In the genomic region with DNA sequence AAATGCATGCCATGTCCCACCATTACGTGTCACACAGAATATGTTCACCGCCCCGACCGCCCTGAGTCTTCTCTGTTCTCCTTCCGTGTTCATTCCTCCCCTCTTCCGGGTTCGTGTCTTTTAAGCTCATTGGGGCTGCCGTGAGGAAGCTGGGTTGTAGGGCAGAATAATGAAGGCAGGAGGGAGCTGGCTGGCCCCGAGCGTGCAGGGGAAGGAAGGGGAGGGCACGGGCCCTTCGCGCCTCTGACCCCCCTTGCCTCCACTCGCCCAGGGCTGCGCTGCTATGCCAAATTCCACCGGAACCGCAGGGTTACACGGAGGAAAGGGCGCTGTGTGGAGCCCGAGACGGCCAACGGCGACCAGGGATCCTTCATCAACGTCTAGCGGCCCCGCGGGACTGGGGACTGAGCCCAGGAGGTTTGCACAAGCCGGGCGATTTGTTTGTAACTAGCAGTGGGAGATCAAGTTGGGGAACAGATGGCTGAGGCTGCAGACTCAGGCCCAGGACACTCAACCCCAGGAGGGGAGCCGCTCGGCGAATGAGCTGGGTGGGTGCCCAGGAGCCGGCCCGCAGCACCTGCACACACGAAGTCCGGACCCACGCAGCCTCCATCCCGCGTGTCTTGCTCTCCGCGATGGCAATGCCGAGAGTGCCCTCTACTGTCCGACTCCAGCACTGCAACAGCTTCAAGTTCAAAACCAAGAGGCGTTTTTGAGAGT, we compare ENCODE assay signal across 1 cellular context.
TF ChIP-seq lines count a peak whose summit lies in the region.

No MANE protein-coding gene starts in this region.

TF ChIP-seq in K562, 482 proteins besides CTCF, POLR2A, EP300 and RAD21 (continued from another document and continues in another):
- TF ChIP-seq, protein P1, sequence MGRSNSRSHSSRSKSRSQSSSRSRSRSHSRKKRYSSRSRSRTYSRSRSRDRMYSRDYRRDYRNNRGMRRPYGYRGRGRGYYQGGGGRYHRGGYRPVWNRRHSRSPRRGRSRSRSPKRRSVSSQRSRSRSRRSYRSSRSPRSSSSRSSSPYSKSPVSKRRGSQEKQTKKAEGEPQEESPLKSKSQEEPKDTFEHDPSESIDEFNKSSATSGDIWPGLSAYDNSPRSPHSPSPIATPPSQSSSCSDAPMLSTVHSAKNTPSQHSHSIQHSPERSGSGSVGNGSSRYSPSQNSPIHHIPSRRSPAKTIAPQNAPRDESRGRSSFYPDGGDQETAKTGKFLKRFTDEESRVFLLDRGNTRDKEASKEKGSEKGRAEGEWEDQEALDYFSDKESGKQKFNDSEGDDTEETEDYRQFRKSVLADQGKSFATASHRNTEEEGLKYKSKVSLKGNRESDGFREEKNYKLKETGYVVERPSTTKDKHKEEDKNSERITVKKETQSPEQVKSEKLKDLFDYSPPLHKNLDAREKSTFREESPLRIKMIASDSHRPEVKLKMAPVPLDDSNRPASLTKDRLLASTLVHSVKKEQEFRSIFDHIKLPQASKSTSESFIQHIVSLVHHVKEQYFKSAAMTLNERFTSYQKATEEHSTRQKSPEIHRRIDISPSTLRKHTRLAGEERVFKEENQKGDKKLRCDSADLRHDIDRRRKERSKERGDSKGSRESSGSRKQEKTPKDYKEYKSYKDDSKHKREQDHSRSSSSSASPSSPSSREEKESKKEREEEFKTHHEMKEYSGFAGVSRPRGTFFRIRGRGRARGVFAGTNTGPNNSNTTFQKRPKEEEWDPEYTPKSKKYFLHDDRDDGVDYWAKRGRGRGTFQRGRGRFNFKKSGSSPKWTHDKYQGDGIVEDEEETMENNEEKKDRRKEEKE (IDR thresholded peaks at IDR 0.05; ENCODE audit: borderline replicate concordance in 1 of 2, control insufficient read depth in 1 of 2, low read depth in 2 of 2, low read length in 1 of 2) = no peak
- TF ChIP-seq ZNF431 (CRISPR knock-in tag; IDR thresholded peaks at IDR 0.05) (no peak; the same call in 1 of the 2 replicates), LCOR (CRISPR knock-in tag; IDR thresholded peaks at IDR 0.05) (peak; percentile 82), SMAD3 (CRISPR knock-in tag; conservative IDR thresholded peaks at IDR 0.05) (no peak), XRCC5 (IDR thresholded peaks at IDR 0.05; ENCODE audit: low read depth, low read length) (0 out of 2 replicates have a peak, but pooled peaks have one; percentile 55), NUFIP1 (IDR thresholded peaks at IDR 0.05; ENCODE audit: partially characterized antibody) (peak; percentile 42), TOE1 (IDR thresholded peaks at IDR 0.05; ENCODE audit: borderline replicate concordance) (no peak), TOE1 (CRISPR knock-in tag; IDR thresholded peaks at IDR 0.05; ENCODE audit: borderline replicate concordance, low read depth) (peak; percentile 54; the same call in 1 of the 2 replicates), SMC3 (conservative IDR thresholded peaks at IDR 0.05; ENCODE audit: insufficient read depth, low read depth, low read length) (peak; percentile 95), EGR1 (conservative IDR thresholded peaks at IDR 0.05) (peak; percentile 16; the same call in 1 of the 2 replicates), NCOA6 (IDR thresholded peaks at IDR 0.05) (no peak), NBN (IDR thresholded peaks at IDR 0.05; ENCODE audit: low read depth) (peak; percentile 63; the same call in 1 of the 2 replicates), ZNF76 (CRISPR knock-in tag; IDR thresholded peaks at IDR 0.05; ENCODE audit: borderline replicate concordance) (no peak), ZKSCAN1 (IDR thresholded peaks at IDR 0.05; ENCODE audit: low read depth, low read length) (no peak), ZNF12 (CRISPR knock-in tag; IDR thresholded peaks at IDR 0.05) (no peak), ZNF224 (CRISPR knock-in tag; IDR thresholded peaks at IDR 0.05) (0 out of 2 replicates have a peak, but pooled peaks have one; percentile 26), CEBPG (CRISPR knock-in tag; IDR thresholded peaks at IDR 0.05) (no peak), CEBPG (tag; conservative IDR thresholded peaks at IDR 0.05 in 1 of 2, IDR thresholded peaks at IDR 0.05 in 1 of 2) (no peak), BHLHE40 (IDR thresholded peaks at IDR 0.05; ENCODE audit: low read length) (peak; percentile 53), FOXA3 (CRISPR knock-in tag; conservative IDR thresholded peaks at IDR 0.05 in 1 of 2, IDR thresholded peaks at IDR 0.05 in 1 of 2) (0 out of 4 replicates have a peak, but pooled peaks of 1 of the 2 experiments have one; percentile 13)
- TF ChIP-seq, protein P2, sequence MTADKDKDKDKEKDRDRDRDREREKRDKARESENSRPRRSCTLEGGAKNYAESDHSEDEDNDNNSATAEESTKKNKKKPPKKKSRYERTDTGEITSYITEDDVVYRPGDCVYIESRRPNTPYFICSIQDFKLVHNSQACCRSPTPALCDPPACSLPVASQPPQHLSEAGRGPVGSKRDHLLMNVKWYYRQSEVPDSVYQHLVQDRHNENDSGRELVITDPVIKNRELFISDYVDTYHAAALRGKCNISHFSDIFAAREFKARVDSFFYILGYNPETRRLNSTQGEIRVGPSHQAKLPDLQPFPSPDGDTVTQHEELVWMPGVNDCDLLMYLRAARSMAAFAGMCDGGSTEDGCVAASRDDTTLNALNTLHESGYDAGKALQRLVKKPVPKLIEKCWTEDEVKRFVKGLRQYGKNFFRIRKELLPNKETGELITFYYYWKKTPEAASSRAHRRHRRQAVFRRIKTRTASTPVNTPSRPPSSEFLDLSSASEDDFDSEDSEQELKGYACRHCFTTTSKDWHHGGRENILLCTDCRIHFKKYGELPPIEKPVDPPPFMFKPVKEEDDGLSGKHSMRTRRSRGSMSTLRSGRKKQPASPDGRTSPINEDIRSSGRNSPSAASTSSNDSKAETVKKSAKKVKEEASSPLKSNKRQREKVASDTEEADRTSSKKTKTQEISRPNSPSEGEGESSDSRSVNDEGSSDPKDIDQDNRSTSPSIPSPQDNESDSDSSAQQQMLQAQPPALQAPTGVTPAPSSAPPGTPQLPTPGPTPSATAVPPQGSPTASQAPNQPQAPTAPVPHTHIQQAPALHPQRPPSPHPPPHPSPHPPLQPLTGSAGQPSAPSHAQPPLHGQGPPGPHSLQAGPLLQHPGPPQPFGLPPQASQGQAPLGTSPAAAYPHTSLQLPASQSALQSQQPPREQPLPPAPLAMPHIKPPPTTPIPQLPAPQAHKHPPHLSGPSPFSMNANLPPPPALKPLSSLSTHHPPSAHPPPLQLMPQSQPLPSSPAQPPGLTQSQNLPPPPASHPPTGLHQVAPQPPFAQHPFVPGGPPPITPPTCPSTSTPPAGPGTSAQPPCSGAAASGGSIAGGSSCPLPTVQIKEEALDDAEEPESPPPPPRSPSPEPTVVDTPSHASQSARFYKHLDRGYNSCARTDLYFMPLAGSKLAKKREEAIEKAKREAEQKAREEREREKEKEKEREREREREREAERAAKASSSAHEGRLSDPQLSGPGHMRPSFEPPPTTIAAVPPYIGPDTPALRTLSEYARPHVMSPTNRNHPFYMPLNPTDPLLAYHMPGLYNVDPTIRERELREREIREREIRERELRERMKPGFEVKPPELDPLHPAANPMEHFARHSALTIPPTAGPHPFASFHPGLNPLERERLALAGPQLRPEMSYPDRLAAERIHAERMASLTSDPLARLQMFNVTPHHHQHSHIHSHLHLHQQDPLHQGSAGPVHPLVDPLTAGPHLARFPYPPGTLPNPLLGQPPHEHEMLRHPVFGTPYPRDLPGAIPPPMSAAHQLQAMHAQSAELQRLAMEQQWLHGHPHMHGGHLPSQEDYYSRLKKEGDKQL (CRISPR knock-in tag; IDR thresholded peaks at IDR 0.05; ENCODE audit: borderline replicate concordance) = 0 out of 2 replicates have a peak, but pooled peaks have one; percentile 88
- TF ChIP-seq, protein P3, sequence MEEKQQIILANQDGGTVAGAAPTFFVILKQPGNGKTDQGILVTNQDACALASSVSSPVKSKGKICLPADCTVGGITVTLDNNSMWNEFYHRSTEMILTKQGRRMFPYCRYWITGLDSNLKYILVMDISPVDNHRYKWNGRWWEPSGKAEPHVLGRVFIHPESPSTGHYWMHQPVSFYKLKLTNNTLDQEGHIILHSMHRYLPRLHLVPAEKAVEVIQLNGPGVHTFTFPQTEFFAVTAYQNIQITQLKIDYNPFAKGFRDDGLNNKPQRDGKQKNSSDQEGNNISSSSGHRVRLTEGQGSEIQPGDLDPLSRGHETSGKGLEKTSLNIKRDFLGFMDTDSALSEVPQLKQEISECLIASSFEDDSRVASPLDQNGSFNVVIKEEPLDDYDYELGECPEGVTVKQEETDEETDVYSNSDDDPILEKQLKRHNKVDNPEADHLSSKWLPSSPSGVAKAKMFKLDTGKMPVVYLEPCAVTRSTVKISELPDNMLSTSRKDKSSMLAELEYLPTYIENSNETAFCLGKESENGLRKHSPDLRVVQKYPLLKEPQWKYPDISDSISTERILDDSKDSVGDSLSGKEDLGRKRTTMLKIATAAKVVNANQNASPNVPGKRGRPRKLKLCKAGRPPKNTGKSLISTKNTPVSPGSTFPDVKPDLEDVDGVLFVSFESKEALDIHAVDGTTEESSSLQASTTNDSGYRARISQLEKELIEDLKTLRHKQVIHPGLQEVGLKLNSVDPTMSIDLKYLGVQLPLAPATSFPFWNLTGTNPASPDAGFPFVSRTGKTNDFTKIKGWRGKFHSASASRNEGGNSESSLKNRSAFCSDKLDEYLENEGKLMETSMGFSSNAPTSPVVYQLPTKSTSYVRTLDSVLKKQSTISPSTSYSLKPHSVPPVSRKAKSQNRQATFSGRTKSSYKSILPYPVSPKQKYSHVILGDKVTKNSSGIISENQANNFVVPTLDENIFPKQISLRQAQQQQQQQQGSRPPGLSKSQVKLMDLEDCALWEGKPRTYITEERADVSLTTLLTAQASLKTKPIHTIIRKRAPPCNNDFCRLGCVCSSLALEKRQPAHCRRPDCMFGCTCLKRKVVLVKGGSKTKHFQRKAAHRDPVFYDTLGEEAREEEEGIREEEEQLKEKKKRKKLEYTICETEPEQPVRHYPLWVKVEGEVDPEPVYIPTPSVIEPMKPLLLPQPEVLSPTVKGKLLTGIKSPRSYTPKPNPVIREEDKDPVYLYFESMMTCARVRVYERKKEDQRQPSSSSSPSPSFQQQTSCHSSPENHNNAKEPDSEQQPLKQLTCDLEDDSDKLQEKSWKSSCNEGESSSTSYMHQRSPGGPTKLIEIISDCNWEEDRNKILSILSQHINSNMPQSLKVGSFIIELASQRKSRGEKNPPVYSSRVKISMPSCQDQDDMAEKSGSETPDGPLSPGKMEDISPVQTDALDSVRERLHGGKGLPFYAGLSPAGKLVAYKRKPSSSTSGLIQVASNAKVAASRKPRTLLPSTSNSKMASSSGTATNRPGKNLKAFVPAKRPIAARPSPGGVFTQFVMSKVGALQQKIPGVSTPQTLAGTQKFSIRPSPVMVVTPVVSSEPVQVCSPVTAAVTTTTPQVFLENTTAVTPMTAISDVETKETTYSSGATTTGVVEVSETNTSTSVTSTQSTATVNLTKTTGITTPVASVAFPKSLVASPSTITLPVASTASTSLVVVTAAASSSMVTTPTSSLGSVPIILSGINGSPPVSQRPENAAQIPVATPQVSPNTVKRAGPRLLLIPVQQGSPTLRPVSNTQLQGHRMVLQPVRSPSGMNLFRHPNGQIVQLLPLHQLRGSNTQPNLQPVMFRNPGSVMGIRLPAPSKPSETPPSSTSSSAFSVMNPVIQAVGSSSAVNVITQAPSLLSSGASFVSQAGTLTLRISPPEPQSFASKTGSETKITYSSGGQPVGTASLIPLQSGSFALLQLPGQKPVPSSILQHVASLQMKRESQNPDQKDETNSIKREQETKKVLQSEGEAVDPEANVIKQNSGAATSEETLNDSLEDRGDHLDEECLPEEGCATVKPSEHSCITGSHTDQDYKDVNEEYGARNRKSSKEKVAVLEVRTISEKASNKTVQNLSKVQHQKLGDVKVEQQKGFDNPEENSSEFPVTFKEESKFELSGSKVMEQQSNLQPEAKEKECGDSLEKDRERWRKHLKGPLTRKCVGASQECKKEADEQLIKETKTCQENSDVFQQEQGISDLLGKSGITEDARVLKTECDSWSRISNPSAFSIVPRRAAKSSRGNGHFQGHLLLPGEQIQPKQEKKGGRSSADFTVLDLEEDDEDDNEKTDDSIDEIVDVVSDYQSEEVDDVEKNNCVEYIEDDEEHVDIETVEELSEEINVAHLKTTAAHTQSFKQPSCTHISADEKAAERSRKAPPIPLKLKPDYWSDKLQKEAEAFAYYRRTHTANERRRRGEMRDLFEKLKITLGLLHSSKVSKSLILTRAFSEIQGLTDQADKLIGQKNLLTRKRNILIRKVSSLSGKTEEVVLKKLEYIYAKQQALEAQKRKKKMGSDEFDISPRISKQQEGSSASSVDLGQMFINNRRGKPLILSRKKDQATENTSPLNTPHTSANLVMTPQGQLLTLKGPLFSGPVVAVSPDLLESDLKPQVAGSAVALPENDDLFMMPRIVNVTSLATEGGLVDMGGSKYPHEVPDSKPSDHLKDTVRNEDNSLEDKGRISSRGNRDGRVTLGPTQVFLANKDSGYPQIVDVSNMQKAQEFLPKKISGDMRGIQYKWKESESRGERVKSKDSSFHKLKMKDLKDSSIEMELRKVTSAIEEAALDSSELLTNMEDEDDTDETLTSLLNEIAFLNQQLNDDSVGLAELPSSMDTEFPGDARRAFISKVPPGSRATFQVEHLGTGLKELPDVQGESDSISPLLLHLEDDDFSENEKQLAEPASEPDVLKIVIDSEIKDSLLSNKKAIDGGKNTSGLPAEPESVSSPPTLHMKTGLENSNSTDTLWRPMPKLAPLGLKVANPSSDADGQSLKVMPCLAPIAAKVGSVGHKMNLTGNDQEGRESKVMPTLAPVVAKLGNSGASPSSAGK (IDR thresholded peaks at IDR 0.05) = peak; percentile 94
- TF ChIP-seq, protein P4, sequence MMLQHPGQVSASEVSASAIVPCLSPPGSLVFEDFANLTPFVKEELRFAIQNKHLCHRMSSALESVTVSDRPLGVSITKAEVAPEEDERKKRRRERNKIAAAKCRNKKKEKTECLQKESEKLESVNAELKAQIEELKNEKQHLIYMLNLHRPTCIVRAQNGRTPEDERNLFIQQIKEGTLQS (IDR thresholded peaks at IDR 0.05) = no peak
- TF ChIP-seq, protein P4 (CRISPR knock-in tag; conservative IDR thresholded peaks at IDR 0.05) = no peak
- TF ChIP-seq, protein P5, sequence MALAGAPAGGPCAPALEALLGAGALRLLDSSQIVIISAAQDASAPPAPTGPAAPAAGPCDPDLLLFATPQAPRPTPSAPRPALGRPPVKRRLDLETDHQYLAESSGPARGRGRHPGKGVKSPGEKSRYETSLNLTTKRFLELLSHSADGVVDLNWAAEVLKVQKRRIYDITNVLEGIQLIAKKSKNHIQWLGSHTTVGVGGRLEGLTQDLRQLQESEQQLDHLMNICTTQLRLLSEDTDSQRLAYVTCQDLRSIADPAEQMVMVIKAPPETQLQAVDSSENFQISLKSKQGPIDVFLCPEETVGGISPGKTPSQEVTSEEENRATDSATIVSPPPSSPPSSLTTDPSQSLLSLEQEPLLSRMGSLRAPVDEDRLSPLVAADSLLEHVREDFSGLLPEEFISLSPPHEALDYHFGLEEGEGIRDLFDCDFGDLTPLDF (CRISPR knock-in tag; IDR thresholded peaks at IDR 0.05) = 0 out of 2 replicates have a peak, but pooled peaks have one; percentile 39
- TF ChIP-seq, protein P6, sequence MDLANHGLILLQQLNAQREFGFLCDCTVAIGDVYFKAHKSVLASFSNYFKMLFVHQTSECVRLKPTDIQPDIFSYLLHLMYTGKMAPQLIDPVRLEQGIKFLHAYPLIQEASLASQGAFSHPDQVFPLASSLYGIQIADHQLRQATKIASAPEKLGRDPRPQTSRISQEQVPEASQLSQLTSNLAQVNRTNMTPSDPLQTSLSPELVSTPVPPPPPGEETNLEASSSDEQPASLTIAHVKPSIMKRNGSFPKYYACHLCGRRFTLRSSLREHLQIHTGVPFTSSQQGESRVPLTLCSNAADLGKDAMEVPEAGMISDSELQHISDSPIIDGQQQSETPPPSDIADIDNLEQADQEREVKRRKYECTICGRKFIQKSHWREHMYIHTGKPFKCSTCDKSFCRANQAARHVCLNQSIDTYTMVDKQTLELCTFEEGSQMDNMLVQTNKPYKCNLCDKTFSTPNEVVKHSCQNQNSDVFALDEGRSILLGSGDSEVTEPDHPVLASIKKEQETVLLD (IDR thresholded peaks at IDR 0.05) = peak; percentile 80
